In the genomic region with DNA sequence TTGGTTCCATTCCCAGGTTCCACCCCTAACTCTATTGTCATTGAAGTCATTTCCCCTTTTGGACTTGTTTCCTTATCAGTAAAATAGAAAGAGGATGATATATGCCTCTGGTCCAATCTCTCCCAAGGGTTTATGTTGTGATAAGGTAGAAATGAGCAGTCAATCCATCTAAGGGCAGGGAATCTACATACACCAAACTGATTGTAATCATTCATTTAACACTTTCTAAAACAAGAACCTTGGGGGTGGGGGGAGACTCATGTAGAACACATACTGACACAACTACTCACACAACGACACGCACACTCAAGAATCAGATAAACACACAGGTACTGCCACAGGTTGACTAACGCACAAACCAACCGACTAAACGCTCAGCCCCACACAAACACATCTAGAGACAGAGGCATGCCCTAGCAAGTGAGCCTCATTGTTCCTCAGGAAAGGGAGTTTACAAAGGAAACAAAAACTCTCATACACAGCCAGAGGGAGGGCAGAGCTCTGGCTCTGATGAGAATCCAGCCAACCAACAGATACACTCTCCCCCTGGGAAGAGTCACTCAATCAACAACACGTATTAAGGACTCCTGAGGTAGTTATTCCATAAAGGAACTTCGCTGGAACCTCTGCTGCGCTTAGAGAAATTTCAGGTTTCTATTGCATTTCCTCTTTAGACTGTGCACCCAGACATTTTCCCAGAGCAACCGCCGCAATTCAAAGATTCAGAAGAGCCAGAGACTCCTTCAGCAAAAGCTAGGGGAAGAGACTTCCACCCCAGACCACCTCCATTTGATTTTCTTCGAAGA, we compare ENCODE assay signal across 1 cellular context.
A peak's percentile ranks its signal among the peaks of the same experiment; 100 is the strongest.
TF ChIP-seq lines count a peak whose summit lies in the region.

No MANE protein-coding gene starts in this region.

TF ChIP-seq in endothelial cell of umbilical vein, 7 proteins besides CTCF, POLR2A, EP300 and RAD21:
- TF ChIP-seq JUN (IDR thresholded peaks at IDR 0.05; ENCODE audit: borderline replicate concordance, insufficient read depth, insufficient read length, low read depth) (no peak), MAX (IDR thresholded peaks at IDR 0.05; ENCODE audit: insufficient read depth, insufficient read length) (no peak), EZH2 (IDR thresholded peaks at IDR 0.05; ENCODE audit: borderline replicate concordance, low read depth, low read length, severe bottlenecking) (no peak), FOS (IDR thresholded peaks at IDR 0.05; ENCODE audit: borderline replicate concordance, insufficient read depth, low read length) (no peak), MYC (IDR thresholded peaks at IDR 0.05; ENCODE audit: low read depth, low read length) (no peak), GATA2 (IDR thresholded peaks at IDR 0.05; ENCODE audit: insufficient read depth, insufficient read length, low read depth, low read length) (peak; percentile 53), POLR2AphosphoS5 (IDR thresholded peaks at IDR 0.05; ENCODE audit: insufficient read depth, low read depth, low read length) (peak; percentile 48)
